20 cellular contexts compared by ENCODE assay signal in genomic region chr3:20280257-20280656, GRCh38.
DNase-seq lines count a peak whose midpoint lies in the region; ATAC-seq and TF ChIP-seq lines count a peak whose summit lies in the region.
"Had no signal": no experiment of that assay in that cellular context is flagged by ENCODE, and none has a peak within 500 bp of the region (broad histone marks: within the 10 kb centered on the region; RNA-seq: fewer than 3 reads in every experiment).

No MANE protein-coding gene starts in this region.

- peaks cover 0 to 28% (median 10%) of the 10 kb centered on the region in 11 donors for H3K9me3 ChIP-seq in heart right ventricle

- H3K4me3 ChIP-seq in heart right ventricle, result no peak overlapping the region
- H3K4me3 ChIP-seq: left lung, skin epidermis had no signal

- ATAC-seq in HG03060 (IDR thresholded peaks at IDR 0.05; ENCODE audit: low read depth, unreplicated experiment) (peak; percentile 55), memory B cell (ENCODE audit: low read depth) (peak; percentile 94), heart right ventricle (no peak)
- ATAC-seq: left lung had no signal

- no peaks in the 10 kb centered on the region for H3K36me3 Mint-ChIP-seq in T-helper 1 cell treated with Interleukin-12 subunit alpha and Interleukin-12 subunit beta and Interleukin-4 antibody, amounts not matched to agents 30 μg/mL and 1 μg/mL, for 36 hours (ENCODE audit: low read depth)
- H3K36me3 Mint-ChIP-seq in memory B cell, result peaks cover 7% of the 10 kb centered on the region

- H3K27ac ChIP-seq in heart right ventricle, result no peak overlapping the region
- H3K27ac ChIP-seq: left lung, skin epidermis had no signal

- peaks cover 8% of the 10 kb centered on the region for H3K4me1 Mint-ChIP-seq in T-helper 1 cell treated with Interleukin-12 subunit alpha and Interleukin-12 subunit beta and Interleukin-4 antibody, amounts not matched to agents 30 μg/mL and 1 μg/mL, for 36 hours (ENCODE audit: low read depth)
- peaks cover 6% of the 10 kb centered on the region for H3K4me1 Mint-ChIP-seq in memory B cell

- H3K27me3 Mint-ChIP-seq in T-helper 1 cell treated with Interleukin-12 subunit alpha and Interleukin-12 subunit beta and Interleukin-4 antibody, amounts not matched to agents 30 μg/mL and 1 μg/mL, for 36 hours (ENCODE audit: low read depth), result peaks cover 12% of the 10 kb centered on the region
- H3K27me3 Mint-ChIP-seq in memory B cell, result no peaks in the 10 kb centered on the region
- H3K27me3 Mint-ChIP-seq: activated CD4-positive, alpha-beta memory T cell treated with anti-CD3 and anti-CD28 coated beads for 36 hours; CD4-positive, alpha-beta T cell had no signal

- intact Hi-C loops in heart right ventricle (cut with DNase I), result no loop called here

- 77 to 80% methylated on average over 7 of the region's 7 CpGs for WGBS in heart right ventricle, 2 donors

- DNase-seq in T-helper 1 cell (no peak), OCI-M1 (lab: John Stamatoyannopoulos, UW) (peak; percentile 54), memory B cell (ENCODE audit: low spot score in 2 of 2) (no peak), NCI-H2029 treated with DMSO at 0.1 percent for 48 hours (lab: John Stamatoyannopoulos, UW) (no peak), heart right ventricle (no peak), KG1 (lab: John Stamatoyannopoulos, UW) (no peak)
- DNase-seq: activated CD4-positive, alpha-beta memory T cell treated with anti-CD3 and anti-CD28 coated beads for 36 hours; amniotic stem cell; CD4-positive, alpha-beta T cell; foreskin fibroblast; left lung; NCI-H1092; NCI-H2107; NCI-H82; SHP77; stimulated activated naive CD4-positive, alpha-beta T cell; T1000 had no signal

- no peaks in the 10 kb centered on the region for H3K36me3 ChIP-seq in heart right ventricle
- H3K36me3 ChIP-seq: left lung had no signal

- H3K4me1 ChIP-seq in heart right ventricle, result no peaks in the 10 kb centered on the region
- H3K4me1 ChIP-seq: left lung had no signal

- peak overlapping the region; percentile 12 for H3K27ac Mint-ChIP-seq in T-helper 1 cell treated with Interleukin-12 subunit alpha and Interleukin-12 subunit beta and Interleukin-4 antibody, amounts not matched to agents 30 μg/mL and 1 μg/mL, for 36 hours
- H3K27ac Mint-ChIP-seq in memory B cell, result no peak overlapping the region
- H3K27ac Mint-ChIP-seq: activated CD4-positive, alpha-beta memory T cell treated with anti-CD3 and anti-CD28 coated beads for 36 hours; CD4-positive, alpha-beta T cell had no signal

- TF ChIP-seq CTCF in heart right ventricle (IDR thresholded peaks at IDR 0.05), result no peak

- H3K4me3 Mint-ChIP-seq in T-helper 1 cell treated with Interleukin-12 subunit alpha and Interleukin-12 subunit beta and Interleukin-4 antibody, amounts not matched to agents 30 μg/mL and 1 μg/mL, for 36 hours, result no peak overlapping the region
- H3K4me3 Mint-ChIP-seq in memory B cell, result no peak overlapping the region
- H3K4me3 Mint-ChIP-seq: activated CD4-positive, alpha-beta memory T cell treated with anti-CD3 and anti-CD28 coated beads for 36 hours; CD4-positive, alpha-beta T cell had no signal

- no peaks in the 10 kb centered on the region for H3K27me3 ChIP-seq in heart right ventricle
- H3K27me3 ChIP-seq: left lung had no signal

- H3K9me3 Mint-ChIP-seq in T-helper 1 cell treated with Interleukin-12 subunit alpha and Interleukin-12 subunit beta and Interleukin-4 antibody, amounts not matched to agents 30 μg/mL and 1 μg/mL, for 36 hours, result peaks cover 22% of the 10 kb centered on the region
- peaks cover 8% of the 10 kb centered on the region for H3K9me3 Mint-ChIP-seq in memory B cell

Comparison
In these comparisons a context has a peak if more than half of its experiments do, and no peak if none do; other contexts are left out.
1. ATAC-seq: peak in HG03060 (single experiment) and memory B cell (single experiment); none in heart right ventricle (0 of 8).